ENCODE assay signal across 1 cellular context in genomic region chr10:5545778-5546710, GRCh38.
A peak's percentile ranks its signal among the peaks of the same experiment; 100 is the strongest.
TF ChIP-seq lines count a peak whose summit lies in the region.

No MANE protein-coding gene starts in this region.

TF ChIP-seq in K562, 482 proteins besides CTCF, POLR2A, EP300 and RAD21 (continued from another document and continues in another):
- TF ChIP-seq SFPQ (IDR thresholded peaks at IDR 0.05; ENCODE audit: low read depth, low read length): no peak
- TF ChIP-seq SPI1 (IDR thresholded peaks at IDR 0.05; ENCODE audit: borderline replicate concordance, low read depth, low read length): 0 out of 2 replicates have a peak, but pooled peaks have one; percentile 4
- TF ChIP-seq FOS (IDR thresholded peaks at IDR 0.05; ENCODE audit: extremely low read depth, insufficient read length): no peak
- TF ChIP-seq JUN (IDR thresholded peaks at IDR 0.05; ENCODE audit: borderline replicate concordance, low read depth, low read length): peak; percentile 37; the same call in 1 of the 2 replicates
- TF ChIP-seq JUN (CRISPR knock-in tag; IDR thresholded peaks at IDR 0.05; ENCODE audit: borderline replicate concordance): no peak
- no peak for TF ChIP-seq SRSF3 (IDR thresholded peaks at IDR 0.05; ENCODE audit: insufficient read depth, low read length)
- TF ChIP-seq SREBF2 (CRISPR knock-in tag; IDR thresholded peaks at IDR 0.05): no peak
- TF ChIP-seq, protein P1, sequence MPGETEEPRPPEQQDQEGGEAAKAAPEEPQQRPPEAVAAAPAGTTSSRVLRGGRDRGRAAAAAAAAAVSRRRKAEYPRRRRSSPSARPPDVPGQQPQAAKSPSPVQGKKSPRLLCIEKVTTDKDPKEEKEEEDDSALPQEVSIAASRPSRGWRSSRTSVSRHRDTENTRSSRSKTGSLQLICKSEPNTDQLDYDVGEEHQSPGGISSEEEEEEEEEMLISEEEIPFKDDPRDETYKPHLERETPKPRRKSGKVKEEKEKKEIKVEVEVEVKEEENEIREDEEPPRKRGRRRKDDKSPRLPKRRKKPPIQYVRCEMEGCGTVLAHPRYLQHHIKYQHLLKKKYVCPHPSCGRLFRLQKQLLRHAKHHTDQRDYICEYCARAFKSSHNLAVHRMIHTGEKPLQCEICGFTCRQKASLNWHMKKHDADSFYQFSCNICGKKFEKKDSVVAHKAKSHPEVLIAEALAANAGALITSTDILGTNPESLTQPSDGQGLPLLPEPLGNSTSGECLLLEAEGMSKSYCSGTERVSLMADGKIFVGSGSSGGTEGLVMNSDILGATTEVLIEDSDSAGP (CRISPR knock-in tag; IDR thresholded peaks at IDR 0.05): no peak
- TF ChIP-seq ZNF274 (IDR thresholded peaks at IDR 0.05; ENCODE audit: borderline replicate concordance, low read depth, low read length): no peak
- no peak for TF ChIP-seq TFAM (CRISPR knock-in tag; conservative IDR thresholded peaks at IDR 0.05)
- 0 out of 2 replicates have a peak, but pooled peaks have one; percentile 39 for TF ChIP-seq BHLHE40 (IDR thresholded peaks at IDR 0.05; ENCODE audit: low read length)
- TF ChIP-seq, protein P2, sequence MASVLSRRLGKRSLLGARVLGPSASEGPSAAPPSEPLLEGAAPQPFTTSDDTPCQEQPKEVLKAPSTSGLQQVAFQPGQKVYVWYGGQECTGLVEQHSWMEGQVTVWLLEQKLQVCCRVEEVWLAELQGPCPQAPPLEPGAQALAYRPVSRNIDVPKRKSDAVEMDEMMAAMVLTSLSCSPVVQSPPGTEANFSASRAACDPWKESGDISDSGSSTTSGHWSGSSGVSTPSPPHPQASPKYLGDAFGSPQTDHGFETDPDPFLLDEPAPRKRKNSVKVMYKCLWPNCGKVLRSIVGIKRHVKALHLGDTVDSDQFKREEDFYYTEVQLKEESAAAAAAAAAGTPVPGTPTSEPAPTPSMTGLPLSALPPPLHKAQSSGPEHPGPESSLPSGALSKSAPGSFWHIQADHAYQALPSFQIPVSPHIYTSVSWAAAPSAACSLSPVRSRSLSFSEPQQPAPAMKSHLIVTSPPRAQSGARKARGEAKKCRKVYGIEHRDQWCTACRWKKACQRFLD (CRISPR knock-in tag; IDR thresholded peaks at IDR 0.05): peak; percentile 69; the same call in 1 of the 2 replicates
- TF ChIP-seq FUS (optimal IDR thresholded peaks at IDR 0.05; ENCODE audit: low read depth, low read length): no peak
- TF ChIP-seq MYC (IDR thresholded peaks at IDR 0.05; ENCODE audit: low read depth, low read length): peak; percentile 42; the same call in 1 of the 2 replicates
- no peak for TF ChIP-seq MYC (CRISPR knock-in tag; IDR thresholded peaks at IDR 0.05; ENCODE audit: borderline replicate concordance, low read depth)
- no peak for TF ChIP-seq LEF1 (IDR thresholded peaks at IDR 0.05)
- TF ChIP-seq ZNF518B (CRISPR knock-in tag; IDR thresholded peaks at IDR 0.05): no peak
- TF ChIP-seq EHMT2 (IDR thresholded peaks at IDR 0.05): no peak
- TF ChIP-seq CCNT2 (IDR thresholded peaks at IDR 0.05; ENCODE audit: borderline replicate concordance, extremely low read depth, insufficient read length, low read depth, low read length): no peak
- TF ChIP-seq HSF4 (CRISPR knock-in tag; IDR thresholded peaks at IDR 0.05; ENCODE audit: borderline replicate concordance): no peak
- TF ChIP-seq, protein P3, sequence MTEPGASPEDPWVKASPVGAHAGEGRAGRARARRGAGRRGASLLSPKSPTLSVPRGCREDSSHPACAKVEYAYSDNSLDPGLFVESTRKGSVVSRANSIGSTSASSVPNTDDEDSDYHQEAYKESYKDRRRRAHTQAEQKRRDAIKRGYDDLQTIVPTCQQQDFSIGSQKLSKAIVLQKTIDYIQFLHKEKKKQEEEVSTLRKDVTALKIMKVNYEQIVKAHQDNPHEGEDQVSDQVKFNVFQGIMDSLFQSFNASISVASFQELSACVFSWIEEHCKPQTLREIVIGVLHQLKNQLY (CRISPR knock-in tag; conservative IDR thresholded peaks at IDR 0.05): no peak
- no peak for TF ChIP-seq RFX7 (CRISPR knock-in tag; IDR thresholded peaks at IDR 0.05)
- TF ChIP-seq, protein P4, sequence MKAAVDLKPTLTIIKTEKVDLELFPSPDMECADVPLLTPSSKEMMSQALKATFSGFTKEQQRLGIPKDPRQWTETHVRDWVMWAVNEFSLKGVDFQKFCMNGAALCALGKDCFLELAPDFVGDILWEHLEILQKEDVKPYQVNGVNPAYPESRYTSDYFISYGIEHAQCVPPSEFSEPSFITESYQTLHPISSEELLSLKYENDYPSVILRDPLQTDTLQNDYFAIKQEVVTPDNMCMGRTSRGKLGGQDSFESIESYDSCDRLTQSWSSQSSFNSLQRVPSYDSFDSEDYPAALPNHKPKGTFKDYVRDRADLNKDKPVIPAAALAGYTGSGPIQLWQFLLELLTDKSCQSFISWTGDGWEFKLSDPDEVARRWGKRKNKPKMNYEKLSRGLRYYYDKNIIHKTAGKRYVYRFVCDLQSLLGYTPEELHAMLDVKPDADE (conservative IDR thresholded peaks at IDR 0.05; ENCODE audit: control insufficient read depth, low read depth, low read length): no peak
- no peak for TF ChIP-seq PCBP2 (IDR thresholded peaks at IDR 0.05; ENCODE audit: low read depth, low read length, poor library complexity, severe bottlenecking)
- TF ChIP-seq ZMIZ1 (IDR thresholded peaks at IDR 0.05; ENCODE audit: low read depth in 2 of 2, low read length in 2 of 2): no peak
- no peak for TF ChIP-seq ZEB2 (IDR thresholded peaks at IDR 0.05)
- TF ChIP-seq, protein P5, sequence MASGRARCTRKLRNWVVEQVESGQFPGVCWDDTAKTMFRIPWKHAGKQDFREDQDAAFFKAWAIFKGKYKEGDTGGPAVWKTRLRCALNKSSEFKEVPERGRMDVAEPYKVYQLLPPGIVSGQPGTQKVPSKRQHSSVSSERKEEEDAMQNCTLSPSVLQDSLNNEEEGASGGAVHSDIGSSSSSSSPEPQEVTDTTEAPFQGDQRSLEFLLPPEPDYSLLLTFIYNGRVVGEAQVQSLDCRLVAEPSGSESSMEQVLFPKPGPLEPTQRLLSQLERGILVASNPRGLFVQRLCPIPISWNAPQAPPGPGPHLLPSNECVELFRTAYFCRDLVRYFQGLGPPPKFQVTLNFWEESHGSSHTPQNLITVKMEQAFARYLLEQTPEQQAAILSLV (tag; IDR thresholded peaks at IDR 0.05): no peak
- peak; percentile 58; the same call in 1 of the 2 replicates for TF ChIP-seq JUND (IDR thresholded peaks at IDR 0.05; ENCODE audit: borderline replicate concordance, low read depth, low read length)
- peak; percentile 32; the same call in 1 of the 3 replicates for TF ChIP-seq JUND (tag; IDR thresholded peaks at IDR 0.05; ENCODE audit: borderline replicate concordance, low read depth, low read length)
- TF ChIP-seq, protein P6, sequence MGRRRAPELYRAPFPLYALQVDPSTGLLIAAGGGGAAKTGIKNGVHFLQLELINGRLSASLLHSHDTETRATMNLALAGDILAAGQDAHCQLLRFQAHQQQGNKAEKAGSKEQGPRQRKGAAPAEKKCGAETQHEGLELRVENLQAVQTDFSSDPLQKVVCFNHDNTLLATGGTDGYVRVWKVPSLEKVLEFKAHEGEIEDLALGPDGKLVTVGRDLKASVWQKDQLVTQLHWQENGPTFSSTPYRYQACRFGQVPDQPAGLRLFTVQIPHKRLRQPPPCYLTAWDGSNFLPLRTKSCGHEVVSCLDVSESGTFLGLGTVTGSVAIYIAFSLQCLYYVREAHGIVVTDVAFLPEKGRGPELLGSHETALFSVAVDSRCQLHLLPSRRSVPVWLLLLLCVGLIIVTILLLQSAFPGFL (CRISPR knock-in tag; IDR thresholded peaks at IDR 0.05): no peak
- peak; percentile 49; the same call in 1 of the 2 replicates for TF ChIP-seq POLR2G (IDR thresholded peaks at IDR 0.05; ENCODE audit: low read depth, low read length)
- no peak for TF ChIP-seq ZHX1 (conservative IDR thresholded peaks at IDR 0.05; ENCODE audit: low read length)
- no peak for TF ChIP-seq BMI1 (IDR thresholded peaks at IDR 0.05; ENCODE audit: low read length)
- TF ChIP-seq TRIM28 (IDR thresholded peaks at IDR 0.05): no peak
- TF ChIP-seq RBFOX2 (IDR thresholded peaks at IDR 0.05; ENCODE audit: low read depth, low read length): peak; percentile 58
- TF ChIP-seq ZC3H8 (IDR thresholded peaks at IDR 0.05): no peak
- TF ChIP-seq ATF4 (CRISPR knock-in tag; IDR thresholded peaks at IDR 0.05): no peak
- TF ChIP-seq CHCHD3 (CRISPR knock-in tag; IDR thresholded peaks at IDR 0.05): no peak
- TF ChIP-seq NR3C1 (CRISPR knock-in tag; IDR thresholded peaks at IDR 0.05): no peak
- TF ChIP-seq OTX1 (CRISPR knock-in tag; IDR thresholded peaks at IDR 0.05): no peak
- TF ChIP-seq HMG20A (CRISPR knock-in tag; conservative IDR thresholded peaks at IDR 0.05): no peak
- TF ChIP-seq ZNF583 (CRISPR knock-in tag; IDR thresholded peaks at IDR 0.05): no peak
